Comparison of ENCODE assay signal across 21 cellular contexts in the genomic region with DNA sequence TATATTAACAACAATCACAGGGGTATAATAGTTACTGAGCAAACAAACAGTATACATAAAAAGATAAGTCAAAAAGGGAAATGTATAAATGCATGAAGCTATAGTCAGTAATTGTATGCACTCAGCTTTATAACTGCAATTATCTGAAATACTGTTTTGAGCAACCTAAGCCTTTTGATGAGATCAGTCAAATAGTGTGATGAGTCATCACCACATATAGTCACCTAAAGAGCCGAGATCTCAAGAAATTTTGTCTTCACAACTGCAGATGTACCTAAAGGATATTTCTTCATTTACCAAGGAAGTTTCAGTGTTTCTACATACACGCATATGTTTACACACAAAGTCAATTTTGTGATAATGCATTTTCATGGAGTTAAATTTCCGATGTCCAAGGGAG. TPM values are rescaled to one million over a fixed set of nuclear protein-coding genes. Genes with fewer than 3 reads are reported as not detected.
"Had no signal": no experiment of that assay in that cellular context is flagged by ENCODE, and none has a peak within 500 bp of the region (broad histone marks: within the 10 kb centered on the region; RNA-seq: fewer than 3 reads in every experiment).

No MANE protein-coding gene starts in this region.

- H3K27ac ChIP-seq: gastroesophageal sphincter, heart right ventricle, upper lobe of left lung had no signal

- H3K36me3 ChIP-seq: gastroesophageal sphincter, heart right ventricle, upper lobe of left lung had no signal

- DNase-seq: activated CD4-positive, alpha-beta T cell treated with anti-CD3 and anti-CD28 coated beads, Interleukin-2, amount 50 U/mL, for 1 hour; activated naive CD4-positive, alpha-beta T cell treated with anti-CD3 and anti-CD28 coated beads, Interleukin-2, amount 10 ng/mL, durations not matched to agents 7 days and 5 days; dermis blood vessel endothelial cell; erythroblast; heart right ventricle; left cardiac atrium; midbrain; right cardiac atrium; upper lobe of left lung had no signal

- H3K4me1 ChIP-seq: gastroesophageal sphincter, heart right ventricle, upper lobe of left lung had no signal

- H3K9me3 ChIP-seq: gastroesophageal sphincter, upper lobe of left lung had no signal

- H3K27me3 Mint-ChIP-seq: activated naive CD4-positive, alpha-beta T cell treated with anti-CD3 and anti-CD28 coated beads, Interleukin-2, amount 10 ng/mL, durations not matched to agents 7 days and 5 days; progenitor cell of endocrine pancreas; stimulated activated naive CD8-positive, alpha-beta T cell treated with anti-CD3 and anti-CD28 coated beads, Interleukin-15, Interleukin-2, amounts not matched to agents 100 ng/mL and 50 ng/mL, for 24 hours had no signal

- H3K4me3 ChIP-seq: gastroesophageal sphincter, heart right ventricle, lung, upper lobe of left lung had no signal

- ATAC-seq: gastroesophageal sphincter, heart right ventricle, left cardiac atrium, right cardiac atrium had no signal

- H3K27me3 ChIP-seq: gastroesophageal sphincter, heart right ventricle, upper lobe of left lung had no signal

- H3K36me3 Mint-ChIP-seq: activated naive CD4-positive, alpha-beta T cell treated with anti-CD3 and anti-CD28 coated beads, Interleukin-2, amount 10 ng/mL, durations not matched to agents 7 days and 5 days had no signal

- H3K27ac Mint-ChIP-seq: activated naive CD4-positive, alpha-beta T cell treated with anti-CD3 and anti-CD28 coated beads, Interleukin-2, amount 10 ng/mL, durations not matched to agents 7 days and 5 days; activated T-helper 2 cell treated with anti-CD3 and anti-CD28 coated beads, Interferon-gamma antibody, Interleukin-2, Interleukin-4, amounts not matched to agents 10 μg/mL and 5 μg/mL and 100 μg/mL, durations not matched to agents 14 hours and 24 hours and 36 hours; progenitor cell of endocrine pancreas; stimulated activated naive CD8-positive, alpha-beta T cell treated with anti-CD3 and anti-CD28 coated beads, Interleukin-15, Interleukin-2, amounts not matched to agents 100 ng/mL and 50 ng/mL, for 24 hours had no signal

- H3K4me1 Mint-ChIP-seq: activated naive CD4-positive, alpha-beta T cell treated with anti-CD3 and anti-CD28 coated beads, Interleukin-2, amount 10 ng/mL, durations not matched to agents 7 days and 5 days had no signal

- H3K9me3 Mint-ChIP-seq: activated T-helper 2 cell treated with anti-CD3 and anti-CD28 coated beads, Interferon-gamma antibody, Interleukin-2, Interleukin-4, amounts not matched to agents 10 μg/mL and 5 μg/mL and 100 μg/mL, durations not matched to agents 14 hours and 24 hours and 36 hours had no signal

- H3K4me3 Mint-ChIP-seq: activated naive CD4-positive, alpha-beta T cell treated with anti-CD3 and anti-CD28 coated beads, Interleukin-2, amount 10 ng/mL, durations not matched to agents 7 days and 5 days; stimulated activated naive CD8-positive, alpha-beta T cell treated with anti-CD3 and anti-CD28 coated beads, Interleukin-15, Interleukin-2, amounts not matched to agents 100 ng/mL and 50 ng/mL, for 24 hours had no signal

RNA-seq across cellular contexts. Expression of a gene that starts 5.4 kb away (rescaled TPM):
- total RNA-seq: activated T-helper 2 cell treated with anti-CD3 and anti-CD28 coated beads, Interferon-gamma antibody, Interleukin-2, Interleukin-4, amounts not matched to agents 10 μg/mL and 5 μg/mL and 100 μg/mL, durations not matched to agents 14 hours and 24 hours and 36 hours; astrocyte; chondrocyte; dermis blood vessel endothelial cell; gastroesophageal sphincter; heart right ventricle; left cardiac atrium; lung; myocyte; omental fat pad; progenitor cell of endocrine pancreas; right cardiac atrium; temporal lobe; upper lobe of left lung had no signal
- polyA plus RNA-seq: adipose tissue, heart right ventricle, lung, neural cell, right cardiac atrium had no signal

RNA-seq across cellular contexts. Expression of a gene that starts 13.5 kb away (rescaled TPM):
- total RNA-seq: activated T-helper 2 cell treated with anti-CD3 and anti-CD28 coated beads, Interferon-gamma antibody, Interleukin-2, Interleukin-4, amounts not matched to agents 10 μg/mL and 5 μg/mL and 100 μg/mL, durations not matched to agents 14 hours and 24 hours and 36 hours; astrocyte; chondrocyte; dermis blood vessel endothelial cell; gastroesophageal sphincter; heart right ventricle; left cardiac atrium; lung; myocyte; omental fat pad; progenitor cell of endocrine pancreas; right cardiac atrium; temporal lobe; upper lobe of left lung had no signal
- polyA plus RNA-seq: adipose tissue, heart right ventricle, lung, neural cell, right cardiac atrium had no signal

RNA-seq across cellular contexts. Expression of a gene that starts 33.8 kb away (rescaled TPM):
- total RNA-seq: activated T-helper 2 cell treated with anti-CD3 and anti-CD28 coated beads, Interferon-gamma antibody, Interleukin-2, Interleukin-4, amounts not matched to agents 10 μg/mL and 5 μg/mL and 100 μg/mL, durations not matched to agents 14 hours and 24 hours and 36 hours; astrocyte; chondrocyte; dermis blood vessel endothelial cell; heart right ventricle; left cardiac atrium; lung; myocyte; omental fat pad; progenitor cell of endocrine pancreas; right cardiac atrium; temporal lobe; upper lobe of left lung had no signal
- polyA plus RNA-seq: adipose tissue, heart right ventricle, lung, neural cell, right cardiac atrium had no signal

RNA-seq across cellular contexts. Expression of a gene that starts 36.7 kb away (rescaled TPM):
- total RNA-seq: activated T-helper 2 cell treated with anti-CD3 and anti-CD28 coated beads, Interferon-gamma antibody, Interleukin-2, Interleukin-4, amounts not matched to agents 10 μg/mL and 5 μg/mL and 100 μg/mL, durations not matched to agents 14 hours and 24 hours and 36 hours; astrocyte; chondrocyte; dermis blood vessel endothelial cell; gastroesophageal sphincter; heart right ventricle; left cardiac atrium; lung; myocyte; omental fat pad; progenitor cell of endocrine pancreas; right cardiac atrium; temporal lobe; upper lobe of left lung had no signal
- polyA plus RNA-seq: adipose tissue, heart right ventricle, lung, neural cell, right cardiac atrium had no signal

RNA-seq across cellular contexts. Expression of a gene that starts 41.7 kb away (rescaled TPM):
- total RNA-seq: activated T-helper 2 cell treated with anti-CD3 and anti-CD28 coated beads, Interferon-gamma antibody, Interleukin-2, Interleukin-4, amounts not matched to agents 10 μg/mL and 5 μg/mL and 100 μg/mL, durations not matched to agents 14 hours and 24 hours and 36 hours; astrocyte; chondrocyte; dermis blood vessel endothelial cell; gastroesophageal sphincter; heart right ventricle; left cardiac atrium; lung; myocyte; omental fat pad; progenitor cell of endocrine pancreas; right cardiac atrium; temporal lobe; upper lobe of left lung had no signal
- polyA plus RNA-seq: adipose tissue, heart right ventricle, lung, neural cell, right cardiac atrium had no signal
